ENCODE assay signal across 22 cellular contexts in the genomic region with DNA sequence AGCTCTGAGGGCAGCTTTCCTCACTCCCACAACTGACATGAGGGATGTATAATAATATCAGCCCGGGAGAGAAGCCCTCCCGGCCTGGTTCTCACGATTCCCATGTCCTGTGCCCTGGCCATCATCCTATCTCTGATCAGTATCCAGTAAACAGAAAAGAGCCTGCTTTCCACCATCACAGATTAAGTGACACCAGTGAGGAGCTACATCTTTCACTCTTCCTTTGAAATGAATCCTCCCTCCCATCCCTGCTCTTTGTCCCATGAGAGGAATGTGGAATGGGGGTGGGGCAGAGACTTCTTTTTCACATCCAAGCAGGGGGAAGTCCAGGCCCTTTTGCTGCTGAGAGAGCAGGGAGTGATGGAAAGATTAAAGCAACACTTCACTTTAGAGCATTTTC.
A peak's percentile ranks its signal among the peaks of the same experiment; 100 is the strongest.
DNase-seq lines count a peak whose midpoint lies in the region; ATAC-seq and TF ChIP-seq lines count a peak whose summit lies in the region.
"Had no signal": no experiment of that assay in that cellular context is flagged by ENCODE, and none has a peak within 500 bp of the region (broad histone marks: within the 10 kb centered on the region; RNA-seq: fewer than 3 reads in every experiment).

No MANE protein-coding gene starts in this region.

- peaks cover 3% of the 10 kb centered on the region for H3K36me3 Mint-ChIP-seq in mesothelial cell of epicardium
- no peaks in the 10 kb centered on the region for H3K36me3 Mint-ChIP-seq in MCF 10A (ENCODE audit: insufficient read depth, unreplicated experiment)
- H3K36me3 Mint-ChIP-seq: natural killer cell had no signal

- H3K4me3 ChIP-seq in cardiac muscle cell (no peak overlapping the region), left ventricle myocardium inferior (no peak overlapping the region), fibroblast of villous mesenchyme (ENCODE audit: low read depth, low read length) (no peak overlapping the region), uterus (no peak overlapping the region)
- H3K4me3 ChIP-seq: BLaER1, colonic mucosa, prostate gland had no signal

- H3K4me1 Mint-ChIP-seq in mesothelial cell of epicardium: peaks cover 84% of the 10 kb centered on the region
- no peaks in the 10 kb centered on the region for H3K4me1 Mint-ChIP-seq in MCF 10A (ENCODE audit: insufficient read depth, unreplicated experiment)
- H3K4me1 Mint-ChIP-seq: activated naive CD8-positive, alpha-beta T cell treated with anti-CD3 and anti-CD28 coated beads, Interleukin-2, amount 50 U/mL, for 24 hours; natural killer cell had no signal

- peak; percentile 6 to 37 for DNase-seq in cardiac muscle cell (ENCODE audit: low read depth in 1 of 2, low spot score in 1 of 2)
- no peak for DNase-seq in left ventricle myocardium inferior
- DNase-seq in fibroblast of villous mesenchyme (ENCODE audit: low read depth): peak; percentile 23
- no peak for DNase-seq in mesothelial cell of epicardium (ENCODE audit: low spot score in 2 of 2, unreplicated experiment in 2 of 2)
- DNase-seq in uterus: peak in 1 of 2 donors; percentile 20
- no peak for DNase-seq in MCF 10A (ENCODE audit: unreplicated experiment)
- no peak for DNase-seq in HT-29 (ENCODE audit: low spot score)
- DNase-seq: 8988T; activated CD4-positive, alpha-beta T cell treated with anti-CD3 and anti-CD28 coated beads, Interleukin-2, amount 50 U/mL, for 4 hours; activated effector memory CD4-positive, alpha-beta T cell treated with anti-CD3 and anti-CD28 coated beads, Interleukin-2, amount 50 U/mL, for 16 hours; activated naive CD8-positive, alpha-beta T cell treated with anti-CD3 and anti-CD28 coated beads, Interleukin-2, amount 50 U/mL, for 24 hours; brain microvascular endothelial cell; colonic mucosa; MM.1S; natural killer cell; NCI-H1436; Right ventricle myocardium superior; stimulated activated CD4-positive, alpha-beta T cell treated with anti-CD3 and anti-CD28 coated beads, Interleukin-4, amount 100 ng/mL, for 4 hours; T-helper 2 cell had no signal

- H3K4me3 Mint-ChIP-seq in mesothelial cell of epicardium (no peak overlapping the region), MCF 10A (ENCODE audit: unreplicated experiment) (no peak overlapping the region)
- H3K4me3 Mint-ChIP-seq: activated naive CD8-positive, alpha-beta T cell treated with anti-CD3 and anti-CD28 coated beads, Interleukin-2, amount 50 U/mL, for 24 hours; natural killer cell had no signal

- H3K4me1 ChIP-seq in cardiac muscle cell (ENCODE audit: low read depth): peaks cover 22% of the 10 kb centered on the region
- no peaks in the 10 kb centered on the region for H3K4me1 ChIP-seq in left ventricle myocardium inferior
- H3K4me1 ChIP-seq in uterus: no peaks in the 10 kb centered on the region
- H3K4me1 ChIP-seq: colonic mucosa, prostate gland had no signal

- H3K27ac Mint-ChIP-seq in mesothelial cell of epicardium (peak overlapping the region; percentile 96), MCF 10A (ENCODE audit: low read depth, unreplicated experiment) (no peak overlapping the region)
- H3K27ac Mint-ChIP-seq: activated naive CD8-positive, alpha-beta T cell treated with anti-CD3 and anti-CD28 coated beads, Interleukin-2, amount 50 U/mL, for 24 hours; natural killer cell had no signal

- H3K36me3 ChIP-seq in cardiac muscle cell (no peaks in the 10 kb centered on the region), left ventricle myocardium inferior (no peaks in the 10 kb centered on the region), uterus (no peaks in the 10 kb centered on the region)
- H3K36me3 ChIP-seq: BLaER1, brain microvascular endothelial cell, colonic mucosa, prostate gland had no signal

- TF ChIP-seq CTCF in cardiac muscle cell (IDR thresholded peaks at IDR 0.05; ENCODE audit: low read depth, low read length): no peak
- TF ChIP-seq CTCF in left ventricle myocardium inferior (IDR thresholded peaks at IDR 0.05; ENCODE audit: borderline replicate concordance): no peak
- no peak for TF ChIP-seq CTCF in fibroblast of villous mesenchyme (IDR thresholded peaks at IDR 0.05; ENCODE audit: insufficient read depth, low read depth, low read length)
- TF ChIP-seq CTCF in mesothelial cell of epicardium (IDR thresholded peaks at IDR 0.05; ENCODE audit: unreplicated experiment): no peak
- TF ChIP-seq CTCF in uterus (IDR thresholded peaks at IDR 0.05): no peak
- TF ChIP-seq CTCF in MCF 10A (IDR thresholded peaks at IDR 0.05; ENCODE audit: unreplicated experiment): no peak

- H3K27me3 Mint-ChIP-seq in mesothelial cell of epicardium (ENCODE audit: low read depth) (no peaks in the 10 kb centered on the region), MCF 10A (ENCODE audit: insufficient read depth, unreplicated experiment) (peaks cover 38% of the 10 kb centered on the region)

- POLR2A ChIA-PET in MCF 10A (lab: Yijun Ruan, JAX): no interaction called here

- CTCF ChIA-PET in MCF 10A (lab: Yijun Ruan, JAX): no interaction called here

- no peak for ATAC-seq in GM21619 (IDR thresholded peaks at IDR 0.05; ENCODE audit: unreplicated experiment)
- ATAC-seq: activated naive CD8-positive, alpha-beta T cell treated with anti-CD3 and anti-CD28 coated beads, Interleukin-2, amount 50 U/mL, for 24 hours; natural killer cell had no signal

- intact Hi-C loops in left ventricle myocardium inferior (cut with micrococcal nuclease): no loop called here
- intact Hi-C loops in uterus (cut with DNase I; ENCODE audit: low total_unique reads): no loop called here
- intact Hi-C loops in MCF 10A (cut with micrococcal nuclease): no loop called here

- H3K9me3 Mint-ChIP-seq in mesothelial cell of epicardium: peaks cover 6% of the 10 kb centered on the region
- no peaks in the 10 kb centered on the region for H3K9me3 Mint-ChIP-seq in MCF 10A (ENCODE audit: unreplicated experiment)
- H3K9me3 Mint-ChIP-seq: activated naive CD8-positive, alpha-beta T cell treated with anti-CD3 and anti-CD28 coated beads, Interleukin-2, amount 50 U/mL, for 24 hours; natural killer cell had no signal

- no TSS peak for BruUV-seq in MCF 10A (replicated peaks; lab: Mats Ljungman, UMichigan)

- no peaks in the 10 kb centered on the region for H3K27me3 ChIP-seq in cardiac muscle cell
- H3K27me3 ChIP-seq in left ventricle myocardium inferior (ENCODE audit: low read depth): peaks cover 11% of the 10 kb centered on the region
- H3K27me3 ChIP-seq in uterus: no peaks in the 10 kb centered on the region
- H3K27me3 ChIP-seq: BLaER1, brain microvascular endothelial cell, colonic mucosa had no signal

- TF ChIP-seq POLR2A in uterus (IDR thresholded peaks at IDR 0.05): no peak

- H3K27ac ChIP-seq in cardiac muscle cell: peak overlapping the region; percentile 73
- no peak overlapping the region for H3K27ac ChIP-seq in left ventricle myocardium inferior (replicated peaks)
- peak overlapping the region; percentile 25 to 60 for H3K27ac ChIP-seq in uterus
- H3K27ac ChIP-seq: BLaER1, brain microvascular endothelial cell, colonic mucosa, prostate gland had no signal

- H3K9me3 ChIP-seq in cardiac muscle cell (ENCODE audit: low read depth) (no peaks in the 10 kb centered on the region), left ventricle myocardium inferior (replicated peaks) (peaks cover 1% of the 10 kb centered on the region), uterus (no peaks in the 10 kb centered on the region)
- H3K9me3 ChIP-seq: colonic mucosa, prostate gland had no signal

Comparison
In these comparisons a context has a peak if more than half of its experiments do, and no peak if none do; other contexts are left out.
1. DNase-seq: peak in cardiac muscle cell (2 of 2) and fibroblast of villous mesenchyme (single experiment); none in left ventricle myocardium inferior (single experiment), mesothelial cell of epicardium (0 of 2), MCF 10A (single experiment) and HT-29 (single experiment).